ENCODE assay signal across 20 cellular contexts in genomic region chr7:134444961-134445315, GRCh38. TPM values are rescaled to one million over a fixed set of nuclear protein-coding genes. Genes with fewer than 3 reads are reported as not detected.
A peak's percentile ranks its signal among the peaks of the same experiment; 100 is the strongest.
DNase-seq lines count a peak whose midpoint lies in the region; ATAC-seq and TF ChIP-seq lines count a peak whose summit lies in the region.
"Had no signal": no experiment of that assay in that cellular context is flagged by ENCODE, and none has a peak within 500 bp of the region (broad histone marks: within the 10 kb centered on the region; RNA-seq: fewer than 3 reads in every experiment).

No MANE protein-coding gene starts in this region.

- no peaks in the 10 kb centered on the region for H3K9me3 ChIP-seq in psoas muscle
- H3K9me3 ChIP-seq: Caco-2 had no signal

- no peaks in the 10 kb centered on the region for H3K4me1 Mint-ChIP-seq in progenitor cell of endocrine pancreas (ENCODE audit: low read depth)
- H3K4me1 Mint-ChIP-seq: B cell had no signal

- ATAC-seq in psoas muscle (peak; percentile 71 to 84 (median 78)), HG03442 (IDR thresholded peaks at IDR 0.05; ENCODE audit: unreplicated experiment) (no peak)

- no peak overlapping the region for H3K4me3 ChIP-seq in dorsolateral prefrontal cortex
- H3K4me3 ChIP-seq in psoas muscle: no peak overlapping the region

- no peaks in the 10 kb centered on the region for H3K27me3 ChIP-seq in dorsolateral prefrontal cortex
- H3K27me3 ChIP-seq in psoas muscle (ENCODE audit: insufficient read depth in 3 of 3, low read length in 2 of 3): no peaks in the 10 kb centered on the region

- H3K36me3 Mint-ChIP-seq in progenitor cell of endocrine pancreas (ENCODE audit: insufficient read depth): peaks cover 22% of the 10 kb centered on the region

- DNase-seq in NCI-H2171 treated with DMSO at 0.1 percent for 48 hours (lab: John Stamatoyannopoulos, UW) (peak; percentile 6), NCI-H2171 (lab: John Stamatoyannopoulos, UW) (no peak), RPMI7951 (ENCODE audit: low read depth) (peak; percentile 35), dorsolateral prefrontal cortex (no peak), psoas muscle (no peak), progenitor cell of endocrine pancreas (ENCODE audit: low spot score, unreplicated experiment) (no peak), SIG-M5 treated with dmso at 0.1 percent for 504 hours (lab: John Stamatoyannopoulos, UW; ENCODE audit: unreplicated experiment) (no peak)
- DNase-seq: Caco-2; CD4-positive, alpha-beta T cell; DMS153; GDM1; GOT3; KG1; NCI-H1694 treated with DMSO at 0.1 percent for 48 hours; NCI-H2227 treated with DMSO at 0.1 percent for 48 hours; NCI-H510A treated with DMSO at 0.1 percent for 48 hours; NCI-H774 had no signal

- H3K27ac ChIP-seq in dorsolateral prefrontal cortex (peak overlapping the region in 40 of 59 donors; percentile 6 to 84 (median 71)), psoas muscle (peak overlapping the region; percentile 50)
- H3K27ac ChIP-seq: 22Rv1 had no signal

- H3K9me3 Mint-ChIP-seq in progenitor cell of endocrine pancreas (ENCODE audit: low read depth): no peaks in the 10 kb centered on the region
- H3K9me3 Mint-ChIP-seq: CD4-positive, alpha-beta T cell had no signal

- intact Hi-C loops in dorsolateral prefrontal cortex (cut with DNase I) (loop anchor here in 1 of 2 donors (1.0 kb wide), 1 partner anchor 14 kb away; the partner anchor contains the start of gene AKR1B1), psoas muscle (cut with DNase I) (loop anchor here in 1 of 2 donors (2.0 kb wide), 1 partner anchor 68 kb away; no protein-coding TSS in a partner anchor)

- peaks cover 9 to 96% of the 10 kb centered on the region in 2 donors for H3K36me3 ChIP-seq in psoas muscle (ENCODE audit: insufficient read depth in 1 of 2, low read depth in 1 of 2)

- no peak overlapping the region for H3K4me3 Mint-ChIP-seq in progenitor cell of endocrine pancreas (ENCODE audit: low read depth)
- H3K4me3 Mint-ChIP-seq: B cell; CD4-positive, alpha-beta T cell had no signal

- peaks cover 23% of the 10 kb centered on the region for H3K4me1 ChIP-seq in psoas muscle
- H3K4me1 ChIP-seq: Caco-2 had no signal

- TF ChIP-seq CTCF in dorsolateral prefrontal cortex (IDR thresholded peaks at IDR 0.05 in 54 of 56, conservative IDR thresholded peaks at IDR 0.05 in 2 of 56; ENCODE audit: low read depth in 1 of 56, partially characterized antibody in 56 of 56) (no peak), psoas muscle (IDR thresholded peaks at IDR 0.05) (no peak), progenitor cell of endocrine pancreas (IDR thresholded peaks at IDR 0.05; ENCODE audit: unreplicated experiment) (no peak)

- 33 to 51% (median 34%) methylated on average over 4 of the region's 4 CpGs for WGBS in psoas muscle, 3 donors

- no peaks in the 10 kb centered on the region for H3K27me3 Mint-ChIP-seq in progenitor cell of endocrine pancreas
- H3K27me3 Mint-ChIP-seq: B cell; CD4-positive, alpha-beta T cell had no signal

- no peak overlapping the region for H3K27ac Mint-ChIP-seq in progenitor cell of endocrine pancreas
- H3K27ac Mint-ChIP-seq: B cell; CD4-positive, alpha-beta T cell had no signal

RNA-seq across cellular contexts. Expression of gene AKR1B1, which starts 14.0 kb away (rescaled TPM):
- total RNA-seq in RPMI7951 (2014; rRNA removed; shearing (Covaris generic)): 353 and 358 TPM in 2 replicates
- total RNA-seq in dorsolateral prefrontal cortex (100 to 1,000 TPM in 73 of 120 experiments, 10 to 100 TPM in 47; 77.9 to 140 (median 103) TPM), psoas muscle (100 to 1,000 TPM; 188 to 266 (median 197) TPM), progenitor cell of endocrine pancreas (96.0 and 99.8 TPM in 2 replicates)
- 100 to 1,000 TPM; 147 to 274 (median 216) TPM for polyA plus RNA-seq in psoas muscle

Comparison
In these comparisons a context has a peak if more than half of its experiments do, and no peak if none do; other contexts are left out.
1. DNase-seq: peak in NCI-H2171 treated with DMSO at 0.1 percent for 48 hours (single experiment) and RPMI7951 (single experiment); none in NCI-H2171 (single experiment), dorsolateral prefrontal cortex (0 of 10), psoas muscle (0 of 2), progenitor cell of endocrine pancreas (single experiment) and SIG-M5 treated with dmso at 0.1 percent for 504 hours (single experiment).